14 cellular contexts compared by ENCODE assay signal in the genomic region with DNA sequence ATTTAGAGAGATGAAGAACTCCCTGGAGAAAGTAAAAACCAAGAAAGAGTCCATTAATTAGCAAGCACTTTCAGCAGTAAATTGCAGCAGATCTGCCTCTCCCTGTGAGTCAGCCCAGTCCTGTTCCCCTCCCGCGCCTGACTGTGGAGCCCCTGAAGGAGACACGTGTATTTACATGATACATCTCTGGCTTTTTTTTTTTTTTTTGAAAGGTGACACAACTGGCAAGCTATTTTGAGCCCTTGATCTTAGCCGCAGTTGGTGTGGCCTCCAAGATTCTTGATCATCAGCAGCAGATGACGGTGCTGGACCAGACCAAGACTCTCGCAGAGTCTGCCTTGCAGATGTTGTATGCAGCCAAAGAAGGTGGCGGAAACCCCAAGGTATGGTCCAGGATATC.
A peak's percentile ranks its signal among the peaks of the same experiment; 100 is the strongest.
DNase-seq lines count a peak whose midpoint lies in the region; ATAC-seq and TF ChIP-seq lines count a peak whose summit lies in the region.
"Had no signal": no experiment of that assay in that cellular context is flagged by ENCODE, and none has a peak within 500 bp of the region (broad histone marks: within the 10 kb centered on the region; RNA-seq: fewer than 3 reads in every experiment).

No MANE protein-coding gene starts in this region.

- no peaks in the 10 kb centered on the region for H3K27me3 Mint-ChIP-seq in Calu3 (ENCODE audit: unreplicated experiment)
- H3K27me3 Mint-ChIP-seq: activated naive CD8-positive, alpha-beta T cell treated with anti-CD3 and anti-CD28 coated beads for 36 hours; B cell; natural killer cell treated with Interleukin-12 subunit alpha and Interleukin-12 subunit beta and Interleukin-15 and Interleukin-18, amount 100 ng/mL, for 72 hours; stimulated activated naive CD8-positive, alpha-beta T cell treated with anti-CD3 and anti-CD28 coated beads, Interleukin-15, Interleukin-2, amounts not matched to agents 100 ng/mL and 50 ng/mL, for 24 hours had no signal

- H3K4me3 ChIP-seq in fibroblast of villous mesenchyme (ENCODE audit: low read depth, low read length) = no peak overlapping the region

- H3K36me3 Mint-ChIP-seq in Calu3 (ENCODE audit: insufficient read depth, unreplicated experiment) = no peaks in the 10 kb centered on the region
- H3K36me3 Mint-ChIP-seq: activated naive CD8-positive, alpha-beta T cell treated with anti-CD3 and anti-CD28 coated beads for 36 hours; natural killer cell treated with Interleukin-12 subunit alpha and Interleukin-12 subunit beta and Interleukin-15 and Interleukin-18, amount 100 ng/mL, for 72 hours had no signal

- intact Hi-C loops in left ventricle myocardium superior (cut with micrococcal nuclease) (no loop called here), Right ventricle myocardium inferior (cut with DNase I) (no loop called here), Calu3 (cut with micrococcal nuclease; ENCODE audit: unreplicated experiment) (no loop called here)

- no TSS peak for BruUV-seq in Calu3 (replicated peaks; lab: Mats Ljungman, UMichigan)

- H3K4me3 Mint-ChIP-seq in Calu3 (ENCODE audit: low read depth, unreplicated experiment) = no peak overlapping the region
- H3K4me3 Mint-ChIP-seq: activated naive CD8-positive, alpha-beta T cell treated with anti-CD3 and anti-CD28 coated beads for 36 hours; B cell; natural killer cell treated with Interleukin-12 subunit alpha and Interleukin-12 subunit beta and Interleukin-15 and Interleukin-18, amount 100 ng/mL, for 72 hours; stimulated activated naive CD8-positive, alpha-beta T cell treated with anti-CD3 and anti-CD28 coated beads, Interleukin-15, Interleukin-2, amounts not matched to agents 100 ng/mL and 50 ng/mL, for 24 hours; T-helper 1 cell treated with Interleukin-12 subunit alpha and Interleukin-12 subunit beta and Interleukin-4 antibody, amounts not matched to agents 30 μg/mL and 1 μg/mL, for 36 hours had no signal

- TF ChIP-seq CTCF in fibroblast of villous mesenchyme (IDR thresholded peaks at IDR 0.05; ENCODE audit: insufficient read depth, low read depth, low read length) (no peak), Calu3 (IDR thresholded peaks at IDR 0.05; ENCODE audit: unreplicated experiment) (no peak)

- DNase-seq in left ventricle myocardium superior (no peak), Right ventricle myocardium inferior (ENCODE audit: missing footprints) (no peak), fibroblast of villous mesenchyme (ENCODE audit: low read depth) (peak; percentile 65), superior temporal gyrus (ENCODE audit: extremely low spot score) (peak; percentile 24), Calu3 (no peak)
- no peak for DNase-seq in activated CD8-positive, alpha-beta memory T cell treated with anti-CD3 and anti-CD28 coated beads for 24 hours
- DNase-seq: activated naive CD8-positive, alpha-beta T cell treated with anti-CD3 and anti-CD28 coated beads for 36 hours; NCI-H1436 treated with DMSO at 0.1 percent for 48 hours had no signal

- peak; percentile 49 for ATAC-seq in left ventricle myocardium superior
- ATAC-seq in Right ventricle myocardium inferior = no peak
- ATAC-seq in SK-N-SH treated with all-trans-retinoic acid at 6 μM for 48 hours = peak; percentile 59
- ATAC-seq in HG03108 (IDR thresholded peaks at IDR 0.05; ENCODE audit: unreplicated experiment) = no peak
- ATAC-seq: natural killer cell treated with Interleukin-12 subunit alpha and Interleukin-12 subunit beta and Interleukin-15 and Interleukin-18, amount 100 ng/mL, for 72 hours had no signal

- no peaks in the 10 kb centered on the region for H3K9me3 Mint-ChIP-seq in Calu3 (ENCODE audit: low read depth, unreplicated experiment)
- H3K9me3 Mint-ChIP-seq: activated naive CD8-positive, alpha-beta T cell treated with anti-CD3 and anti-CD28 coated beads for 36 hours; natural killer cell treated with Interleukin-12 subunit alpha and Interleukin-12 subunit beta and Interleukin-15 and Interleukin-18, amount 100 ng/mL, for 72 hours; stimulated activated naive CD8-positive, alpha-beta T cell treated with anti-CD3 and anti-CD28 coated beads, Interleukin-15, Interleukin-2, amounts not matched to agents 100 ng/mL and 50 ng/mL, for 24 hours; T-helper 1 cell treated with Interleukin-12 subunit alpha and Interleukin-12 subunit beta and Interleukin-4 antibody, amounts not matched to agents 30 μg/mL and 1 μg/mL, for 36 hours had no signal

- no peak overlapping the region for H3K27ac Mint-ChIP-seq in Calu3 (ENCODE audit: unreplicated experiment)
- H3K27ac Mint-ChIP-seq: activated naive CD8-positive, alpha-beta T cell treated with anti-CD3 and anti-CD28 coated beads for 36 hours; B cell; natural killer cell treated with Interleukin-12 subunit alpha and Interleukin-12 subunit beta and Interleukin-15 and Interleukin-18, amount 100 ng/mL, for 72 hours; stimulated activated naive CD8-positive, alpha-beta T cell treated with anti-CD3 and anti-CD28 coated beads, Interleukin-15, Interleukin-2, amounts not matched to agents 100 ng/mL and 50 ng/mL, for 24 hours; T-helper 1 cell treated with Interleukin-12 subunit alpha and Interleukin-12 subunit beta and Interleukin-4 antibody, amounts not matched to agents 30 μg/mL and 1 μg/mL, for 36 hours had no signal

- CTCF ChIA-PET in Calu3 (lab: Charles Lee) = interaction anchor here (0.6 kb wide), 1 partner anchor 183 kb away, joined by 4 read pairs; no protein-coding TSS in a partner anchor

- no peaks in the 10 kb centered on the region for H3K4me1 Mint-ChIP-seq in Calu3 (ENCODE audit: low read depth, unreplicated experiment)
- H3K4me1 Mint-ChIP-seq: activated naive CD8-positive, alpha-beta T cell treated with anti-CD3 and anti-CD28 coated beads for 36 hours; B cell had no signal

TF ChIP-seq in SK-N-SH treated with all-trans-retinoic acid at 6 μM for 48 hours, 23 proteins besides CTCF, POLR2A, EP300 and RAD21 (continues in another document):
- TF ChIP-seq CREB5 (CRISPR knock-in tag; IDR thresholded peaks at IDR 0.05; ENCODE audit: low read depth) (no peak), ZNF8 (CRISPR knock-in tag; IDR thresholded peaks at IDR 0.05) (no peak), RARB (CRISPR knock-in tag; IDR thresholded peaks at IDR 0.05) (no peak), TCF4 (CRISPR knock-in tag; IDR thresholded peaks at IDR 0.05; ENCODE audit: borderline replicate concordance) (no peak), OSR1 (CRISPR knock-in tag; IDR thresholded peaks at IDR 0.05) (no peak), ZNF565 (CRISPR knock-in tag; conservative IDR thresholded peaks at IDR 0.05; ENCODE audit: low read depth) (no peak), PPARA (CRISPR knock-in tag; IDR thresholded peaks at IDR 0.05; ENCODE audit: borderline replicate concordance) (no peak), ZC3H10 (CRISPR knock-in tag; IDR thresholded peaks at IDR 0.05) (no peak), ZFP30 (CRISPR knock-in tag; IDR thresholded peaks at IDR 0.05) (no peak), ZNF70 (CRISPR knock-in tag; IDR thresholded peaks at IDR 0.05) (no peak), ISL1 (CRISPR knock-in tag; IDR thresholded peaks at IDR 0.05) (no peak), PATZ1 (CRISPR knock-in tag; IDR thresholded peaks at IDR 0.05; ENCODE audit: borderline replicate concordance) (no peak), BACH2 (CRISPR knock-in tag; IDR thresholded peaks at IDR 0.05; ENCODE audit: borderline replicate concordance) (no peak), ARNTL (CRISPR knock-in tag; IDR thresholded peaks at IDR 0.05; ENCODE audit: borderline replicate concordance, low read depth) (no peak), TOX (CRISPR knock-in tag; IDR thresholded peaks at IDR 0.05; ENCODE audit: borderline replicate concordance) (no peak), POU6F1 (CRISPR knock-in tag; IDR thresholded peaks at IDR 0.05; ENCODE audit: borderline replicate concordance, low read depth) (no peak), GLIS3 (CRISPR knock-in tag; IDR thresholded peaks at IDR 0.05) (no peak)

Comparison
In these comparisons a context has a peak if more than half of its experiments do, and no peak if none do; other contexts are left out.
1. ATAC-seq: peak in left ventricle myocardium superior (single experiment) and SK-N-SH treated with all-trans-retinoic acid at 6 μM for 48 hours (single experiment); none in Right ventricle myocardium inferior (single experiment) and HG03108 (single experiment).
2. DNase-seq: peak in fibroblast of villous mesenchyme (single experiment) and superior temporal gyrus (single experiment); none in left ventricle myocardium superior (single experiment), Right ventricle myocardium inferior (single experiment), Calu3 (single experiment) and activated CD8-positive, alpha-beta memory T cell treated with anti-CD3 and anti-CD28 coated beads for 24 hours (single experiment).